In the genomic region with DNA sequence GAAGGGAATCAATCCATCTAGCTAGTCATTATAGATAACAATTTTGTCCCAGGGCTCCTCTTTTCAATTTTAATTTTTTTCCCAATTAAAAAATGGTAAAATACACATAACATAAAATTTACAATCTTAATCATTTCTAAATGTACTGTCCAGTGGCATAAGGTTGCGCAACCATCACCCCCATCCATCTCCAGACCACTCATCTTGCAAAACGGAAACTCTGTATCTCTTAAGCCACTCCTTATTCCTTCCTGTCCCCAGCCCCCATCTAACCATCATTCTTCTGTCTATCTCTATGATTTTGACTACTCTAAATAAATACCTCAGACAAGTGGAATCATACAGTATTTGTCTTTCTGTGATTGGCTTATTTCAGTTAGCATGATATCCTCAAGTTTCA, we compare ENCODE assay signal across 1 cellular context.
TF ChIP-seq lines count a peak whose summit lies in the region.

No MANE protein-coding gene starts in this region.

TF ChIP-seq in GM23338, 12 proteins besides CTCF, POLR2A, EP300 and RAD21 (continued from another document):
- TF ChIP-seq, protein P1, sequence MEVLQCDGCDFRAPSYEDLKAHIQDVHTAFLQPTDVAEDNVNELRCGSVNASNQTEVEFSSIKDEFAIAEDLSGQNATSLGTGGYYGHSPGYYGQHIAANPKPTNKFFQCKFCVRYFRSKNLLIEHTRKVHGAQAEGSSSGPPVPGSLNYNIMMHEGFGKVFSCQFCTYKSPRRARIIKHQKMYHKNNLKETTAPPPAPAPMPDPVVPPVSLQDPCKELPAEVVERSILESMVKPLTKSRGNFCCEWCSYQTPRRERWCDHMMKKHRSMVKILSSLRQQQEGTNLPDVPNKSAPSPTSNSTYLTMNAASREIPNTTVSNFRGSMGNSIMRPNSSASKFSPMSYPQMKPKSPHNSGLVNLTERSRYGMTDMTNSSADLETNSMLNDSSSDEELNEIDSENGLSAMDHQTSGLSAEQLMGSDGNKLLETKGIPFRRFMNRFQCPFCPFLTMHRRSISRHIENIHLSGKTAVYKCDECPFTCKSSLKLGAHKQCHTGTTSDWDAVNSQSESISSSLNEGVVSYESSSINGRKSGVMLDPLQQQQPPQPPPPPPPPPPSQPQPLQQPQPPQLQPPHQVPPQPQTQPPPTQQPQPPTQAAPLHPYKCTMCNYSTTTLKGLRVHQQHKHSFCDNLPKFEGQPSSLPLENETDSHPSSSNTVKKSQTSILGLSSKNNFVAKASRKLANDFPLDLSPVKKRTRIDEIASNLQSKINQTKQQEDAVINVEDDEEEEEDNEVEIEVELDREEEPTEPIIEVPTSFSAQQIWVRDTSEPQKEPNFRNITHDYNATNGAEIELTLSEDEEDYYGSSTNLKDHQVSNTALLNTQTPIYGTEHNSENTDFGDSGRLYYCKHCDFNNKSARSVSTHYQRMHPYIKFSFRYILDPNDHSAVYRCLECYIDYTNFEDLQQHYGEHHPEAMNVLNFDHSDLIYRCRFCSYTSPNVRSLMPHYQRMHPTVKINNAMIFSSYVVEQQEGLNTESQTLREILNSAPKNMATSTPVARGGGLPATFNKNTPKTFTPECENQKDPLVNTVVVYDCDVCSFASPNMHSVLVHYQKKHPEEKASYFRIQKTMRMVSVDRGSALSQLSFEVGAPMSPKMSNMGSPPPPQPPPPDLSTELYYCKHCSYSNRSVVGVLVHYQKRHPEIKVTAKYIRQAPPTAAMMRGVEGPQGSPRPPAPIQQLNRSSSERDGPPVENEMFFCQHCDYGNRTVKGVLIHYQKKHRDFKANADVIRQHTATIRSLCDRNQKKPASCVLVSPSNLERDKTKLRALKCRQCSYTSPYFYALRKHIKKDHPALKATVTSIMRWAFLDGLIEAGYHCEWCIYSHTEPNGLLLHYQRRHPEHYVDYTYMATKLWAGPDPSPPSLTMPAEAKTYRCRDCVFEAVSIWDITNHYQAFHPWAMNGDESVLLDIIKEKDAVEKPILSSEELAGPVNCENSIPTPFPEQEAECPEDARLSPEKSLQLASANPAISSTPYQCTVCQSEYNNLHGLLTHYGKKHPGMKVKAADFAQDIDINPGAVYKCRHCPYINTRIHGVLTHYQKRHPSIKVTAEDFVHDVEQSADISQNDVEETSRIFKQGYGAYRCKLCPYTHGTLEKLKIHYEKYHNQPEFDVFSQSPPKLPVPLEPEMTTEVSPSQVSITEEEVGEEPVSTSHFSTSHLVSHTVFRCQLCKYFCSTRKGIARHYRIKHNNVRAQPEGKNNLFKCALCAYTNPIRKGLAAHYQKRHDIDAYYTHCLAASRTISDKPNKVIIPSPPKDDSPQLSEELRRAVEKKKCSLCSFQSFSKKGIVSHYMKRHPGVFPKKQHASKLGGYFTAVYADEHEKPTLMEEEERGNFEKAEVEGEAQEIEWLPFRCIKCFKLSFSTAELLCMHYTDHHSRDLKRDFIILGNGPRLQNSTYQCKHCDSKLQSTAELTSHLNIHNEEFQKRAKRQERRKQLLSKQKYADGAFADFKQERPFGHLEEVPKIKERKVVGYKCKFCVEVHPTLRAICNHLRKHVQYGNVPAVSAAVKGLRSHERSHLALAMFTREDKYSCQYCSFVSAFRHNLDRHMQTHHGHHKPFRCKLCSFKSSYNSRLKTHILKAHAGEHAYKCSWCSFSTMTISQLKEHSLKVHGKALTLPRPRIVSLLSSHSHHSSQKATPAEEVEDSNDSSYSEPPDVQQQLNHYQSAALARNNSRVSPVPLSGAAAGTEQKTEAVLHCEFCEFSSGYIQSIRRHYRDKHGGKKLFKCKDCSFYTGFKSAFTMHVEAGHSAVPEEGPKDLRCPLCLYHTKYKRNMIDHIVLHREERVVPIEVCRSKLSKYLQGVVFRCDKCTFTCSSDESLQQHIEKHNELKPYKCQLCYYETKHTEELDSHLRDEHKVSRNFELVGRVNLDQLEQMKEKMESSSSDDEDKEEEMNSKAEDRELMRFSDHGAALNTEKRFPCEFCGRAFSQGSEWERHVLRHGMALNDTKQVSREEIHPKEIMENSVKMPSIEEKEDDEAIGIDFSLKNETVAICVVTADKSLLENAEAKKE (CRISPR knock-in tag; IDR thresholded peaks at IDR 0.05) = no peak
